14 cellular contexts compared by ENCODE assay signal in genomic region chr3:46878796-46879436, GRCh38. TPM values are rescaled to one million over a fixed set of nuclear protein-coding genes. Genes with fewer than 3 reads are reported as not detected.
DNase-seq lines count a peak whose midpoint lies in the region; ATAC-seq, FAIRE-seq and TF ChIP-seq lines count a peak whose summit lies in the region.
"Had no signal": no experiment of that assay in that cellular context is flagged by ENCODE, and none has a peak within 500 bp of the region (broad histone marks: within the 10 kb centered on the region; RNA-seq: fewer than 3 reads in every experiment).

No MANE protein-coding gene starts in this region.

- no peaks in the 10 kb centered on the region for H3K9me3 ChIP-seq in naive thymus-derived CD4-positive, alpha-beta T cell (ENCODE audit: control insufficient read depth in 2 of 3, low read length in 3 of 3)
- H3K9me3 ChIP-seq: neutrophil had no signal

- peaks cover 0 to 22% (median 15%) of the 10 kb centered on the region in 7 donors for H3K4me1 Mint-ChIP-seq in naive thymus-derived CD4-positive, alpha-beta T cell

- H3K27me3 ChIP-seq in naive thymus-derived CD4-positive, alpha-beta T cell (ENCODE audit: control insufficient read depth in 2 of 2, insufficient read depth in 2 of 2, low read length in 2 of 2), result peaks cover 0 to 5% of the 10 kb centered on the region in 2 donors

- H3K27ac Mint-ChIP-seq in naive thymus-derived CD4-positive, alpha-beta T cell, result peak overlapping the region in 1 of 9 donors; percentile 36

- H3K36me3 ChIP-seq in naive thymus-derived CD4-positive, alpha-beta T cell (ENCODE audit: control insufficient read depth in 2 of 3, insufficient read depth in 3 of 3, low read length in 3 of 3), result no peaks in the 10 kb centered on the region
- H3K36me3 ChIP-seq: neutrophil had no signal

- no peak overlapping the region for H3K4me3 ChIP-seq in naive thymus-derived CD4-positive, alpha-beta T cell (ENCODE audit: low read length)

- H3K4me1 ChIP-seq in naive thymus-derived CD4-positive, alpha-beta T cell (ENCODE audit: control insufficient read depth in 2 of 2, insufficient read depth in 2 of 2, low read length in 2 of 2), result no peaks in the 10 kb centered on the region

- CTCF ChIA-PET in naive thymus-derived CD4-positive, alpha-beta T cell (lab: Charles Lee), result no interaction called here

- intact Hi-C loops in naive thymus-derived CD4-positive, alpha-beta T cell (cut with micrococcal nuclease), result no loop called here

- no peak for TF ChIP-seq RAD21 in Ishikawa (IDR thresholded peaks at IDR 0.05; ENCODE audit: low read depth)

- peaks cover 0 to 2% (median 0%) of the 10 kb centered on the region in 11 donors for H3K9me3 Mint-ChIP-seq in naive thymus-derived CD4-positive, alpha-beta T cell

- DNase-seq in iPS-NIHi7 (ENCODE audit: extremely low spot score) (peak; percentile 61), urothelium cell line (ENCODE audit: low spot score) (peak; percentile 39), NCI-H1105 treated with DMSO at 0.1 percent for 48 hours (lab: John Stamatoyannopoulos, UW) (no peak), activated T-cell treated with anti-CD3 and anti-CD28 coated beads for 4 hours (no peak)
- no peak for DNase-seq in naive thymus-derived CD4-positive, alpha-beta T cell
- DNase-seq: activated CD4-positive, CD25-positive, alpha-beta regulatory T cell; activated naive CD4-positive, alpha-beta T cell; effector CD4-positive, alpha-beta T cell; NCI-H1417 treated with DMSO at 0.1 percent for 48 hours; OCI-M1; stimulated activated CD4-positive, alpha-beta T cell treated with anti-CD3 and anti-CD28 coated beads, Interleukin-1b, Interleukin-23, amount 100 ng/mL, for 48 hours had no signal

- H3K4me3 Mint-ChIP-seq in naive thymus-derived CD4-positive, alpha-beta T cell, result no peak overlapping the region

- POLR2A ChIA-PET in naive thymus-derived CD4-positive, alpha-beta T cell (lab: Charles Lee), result no interaction called here

- FAIRE-seq in urothelium cell line (lab: Jason Lieb, UNC), result no peak

- H3K36me3 Mint-ChIP-seq in naive thymus-derived CD4-positive, alpha-beta T cell, result peaks cover 0 to 6% (median 0%) of the 10 kb centered on the region in 5 donors

- H3K27ac ChIP-seq in naive thymus-derived CD4-positive, alpha-beta T cell (ENCODE audit: low read depth, low read length), result no peak overlapping the region
- H3K27ac ChIP-seq: neutrophil had no signal

- peaks cover 21 to 53% (median 25%) of the 10 kb centered on the region in 5 donors for H3K27me3 Mint-ChIP-seq in naive thymus-derived CD4-positive, alpha-beta T cell

- no peak for TF ChIP-seq EP300 in Ishikawa (IDR thresholded peaks at IDR 0.05; ENCODE audit: borderline replicate concordance)

- peak; percentile 58 for ATAC-seq in GM19463 (IDR thresholded peaks at IDR 0.05; ENCODE audit: unreplicated experiment)
- ATAC-seq in naive thymus-derived CD4-positive, alpha-beta T cell, result no peak

TF ChIP-seq in Ishikawa, 13 proteins besides CTCF, POLR2A, EP300 and RAD21:
- peak; percentile 53 for TF ChIP-seq TEAD4 (IDR thresholded peaks at IDR 0.05)
- no peak for TF ChIP-seq CREB1 (IDR thresholded peaks at IDR 0.05; ENCODE audit: low read depth)

RNA-seq across cellular contexts. Expression of gene PTH1R, which starts 1.4 kb away (rescaled TPM):
- total RNA-seq in naive thymus-derived CD4-positive, alpha-beta T cell, result not detected
- polyA plus RNA-seq in naive thymus-derived CD4-positive, alpha-beta T cell, result not detected

RNA-seq across cellular contexts. Expression of gene MYL3, which starts 15.7 kb away (rescaled TPM):
- total RNA-seq in naive thymus-derived CD4-positive, alpha-beta T cell, result not detected
- not detected for polyA plus RNA-seq in naive thymus-derived CD4-positive, alpha-beta T cell

Comparison
In these comparisons a context has a peak if more than half of its experiments do, and no peak if none do; other contexts are left out.
1. DNase-seq: peak in iPS-NIHi7 (single experiment) and urothelium cell line (single experiment); none in naive thymus-derived CD4-positive, alpha-beta T cell (0 of 9), NCI-H1105 treated with DMSO at 0.1 percent for 48 hours (single experiment) and activated T-cell treated with anti-CD3 and anti-CD28 coated beads for 4 hours (single experiment).